8 cellular contexts compared by ENCODE assay signal in the genomic region with DNA sequence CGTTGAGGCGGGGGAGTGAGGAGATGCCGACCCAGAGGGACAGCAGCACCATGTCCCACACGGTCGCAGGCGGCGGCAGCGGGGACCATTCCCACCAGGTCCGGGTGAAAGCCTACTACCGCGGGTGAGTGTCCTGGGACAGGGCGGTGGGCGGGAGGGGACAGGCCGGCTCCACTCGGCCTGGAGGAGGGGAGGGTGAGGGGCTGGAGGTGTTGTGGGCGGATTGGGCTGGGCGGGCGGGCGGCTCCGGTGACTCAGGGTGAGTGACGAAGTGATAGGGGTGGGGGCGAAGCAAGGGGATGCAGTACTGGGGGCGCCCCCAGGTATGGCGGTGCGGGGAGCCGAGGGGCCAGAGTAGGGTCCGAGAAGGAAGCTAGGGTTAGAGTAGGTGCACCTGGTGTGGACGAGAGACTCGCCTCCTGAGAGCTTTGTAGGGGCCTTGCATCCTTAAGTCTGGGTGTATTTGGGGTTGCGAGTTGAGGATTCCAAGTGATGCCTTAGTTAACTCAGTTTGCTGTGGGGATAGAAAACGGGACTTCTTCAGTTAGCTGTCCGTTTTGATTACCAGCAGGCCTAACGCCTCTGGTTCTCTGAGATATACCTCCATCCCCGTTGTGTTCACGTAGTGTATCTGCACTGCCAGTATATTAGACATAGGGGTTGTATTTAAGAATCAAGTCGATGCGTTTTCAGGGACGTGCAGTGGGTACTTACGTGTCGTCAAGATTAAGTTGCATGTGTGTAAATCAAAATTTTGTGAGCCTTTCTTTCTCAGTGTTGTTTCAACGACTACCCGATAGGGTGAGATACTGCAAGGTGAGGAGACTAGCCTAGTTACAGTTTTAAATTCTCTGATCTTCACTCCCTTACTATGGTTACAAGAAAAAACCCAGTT. TPM values are rescaled to one million over a fixed set of nuclear protein-coding genes. Genes with fewer than 3 reads are reported as not detected.
DNase-seq lines count a peak whose midpoint lies in the region; ATAC-seq and TF ChIP-seq lines count a peak whose summit lies in the region.

No MANE protein-coding gene starts in this region.

- no peak overlapping the region for H2BK15ac ChIP-seq in mesenchymal stem cell (ENCODE audit: low read depth, poor library complexity, severe bottlenecking)

- peak overlapping the region; percentile 96 to 97 for H3K27ac Mint-ChIP-seq in effector memory CD8-positive, alpha-beta T cell

- peak; percentile 44 for TF ChIP-seq CTCF in MM.1S (IDR thresholded peaks at IDR 0.05; ENCODE audit: low read length)

- H3F3A ChIP-seq in MM.1S (ENCODE audit: insufficient read depth, low read length): peaks cover 6% of the 10 kb centered on the region

- H3K27ac ChIP-seq in MM.1S (ENCODE audit: low read length) (peak overlapping the region; percentile 61; the same call in 1 of the 2 replicates), mesenchymal stem cell (ENCODE audit: low read length, poor library complexity, severe bottlenecking) (peak overlapping the region; percentile 76)

- H3K4ac ChIP-seq in mesenchymal stem cell (ENCODE audit: low read depth in 1 of 2, low read length in 2 of 2): peak overlapping the region in 1 of 2 experiments; percentile 67

- H3K9me3 Mint-ChIP-seq in effector memory CD8-positive, alpha-beta T cell: no peaks in the 10 kb centered on the region

- peak overlapping the region; percentile 72 to 98 for H3K18ac ChIP-seq in mesenchymal stem cell (ENCODE audit: low read depth in 1 of 2, low read length in 2 of 2)

- H3K23ac ChIP-seq in mesenchymal stem cell (ENCODE audit: low read length in 2 of 2): peak overlapping the region in 1 of 2 experiments; percentile 89

- no peaks in the 10 kb centered on the region for H3K79me1 ChIP-seq in mesenchymal stem cell (replicated peaks; ENCODE audit: low read length, poor library complexity, severe bottlenecking)

- DNase-seq in DMS53 (lab: John Stamatoyannopoulos, UW) (peak; percentile 55), DMS53 treated with DMSO at 0.1 percent for 48 hours (lab: John Stamatoyannopoulos, UW; ENCODE audit: unreplicated experiment) (no peak), H7 (peak; percentile 87), MM.1S (peak; percentile 64), mesenchymal stem cell (peak; percentile 47)
- peak; percentile 7 to 10 for DNase-seq in activated CD4-positive, alpha-beta T cell treated with anti-CD3 and anti-CD28 coated beads for 24 hours (ENCODE audit: low read depth in 2 of 2)
- peak in 2 of 3 experiments; percentile 5 to 28 for DNase-seq in effector memory CD8-positive, alpha-beta T cell
- DNase-seq in stimulated activated CD8-positive, alpha-beta memory T cell treated with anti-CD3 and anti-CD28 coated beads, Interleukin-15, amount 100 ng/mL, for 48 hours (ENCODE audit: low read depth in 2 of 2): peak; percentile 13 to 15

- H4K91ac ChIP-seq in mesenchymal stem cell (ENCODE audit: low read length): peak overlapping the region; percentile 54

- H3K4me3 Mint-ChIP-seq in effector memory CD8-positive, alpha-beta T cell: peak overlapping the region; percentile 87 to 93

- H3K9me2 ChIP-seq in MM.1S (replicated peaks; ENCODE audit: insufficient read depth, low read length): no peaks in the 10 kb centered on the region

- peak overlapping the region; percentile 93 for H2BK120ac ChIP-seq in mesenchymal stem cell (ENCODE audit: low read depth, low read length)

- peak; percentile 45 for ATAC-seq in effector memory CD8-positive, alpha-beta T cell (replicated peaks)

- no peaks in the 10 kb centered on the region for H3K27me3 ChIP-seq in H7 (ENCODE audit: control insufficient read depth, insufficient read depth, low read length)
- no peaks in the 10 kb centered on the region for H3K27me3 ChIP-seq in MM.1S (replicated peaks; ENCODE audit: insufficient read depth, low read length)
- H3K27me3 ChIP-seq in mesenchymal stem cell (ENCODE audit: control insufficient read depth in 1 of 2, insufficient read depth in 1 of 2, low read length in 2 of 2): no peaks in the 10 kb centered on the region

- peak overlapping the region; percentile 83 for H2BK5ac ChIP-seq in mesenchymal stem cell (ENCODE audit: low read depth, low read length, poor library complexity, severe bottlenecking)

- H2AK5ac ChIP-seq in mesenchymal stem cell (ENCODE audit: low read length, severe bottlenecking): peak overlapping the region; percentile 80

- under 1% methylated on average over 36 of the region's 42 CpGs for WGBS in mesenchymal stem cell

- H3K79me2 ChIP-seq in MM.1S (ENCODE audit: low read length): peaks cover 43% of the 10 kb centered on the region

- no peaks in the 10 kb centered on the region for H3K36me3 ChIP-seq in H7 (replicated peaks; ENCODE audit: control insufficient read depth, insufficient read depth, low read length)
- no peaks in the 10 kb centered on the region for H3K36me3 ChIP-seq in MM.1S (replicated peaks; ENCODE audit: insufficient read depth, low read length)
- no peaks in the 10 kb centered on the region for H3K36me3 ChIP-seq in mesenchymal stem cell (ENCODE audit: control insufficient read depth in 1 of 2, insufficient read depth in 2 of 2, low read depth in 1 of 2, low read length in 2 of 2)

- H3K4me3 ChIP-seq in H7 (ENCODE audit: insufficient read depth, low read depth, low read length) (peak overlapping the region; percentile 84), MM.1S (ENCODE audit: low read length) (peak overlapping the region; percentile 71), mesenchymal stem cell (ENCODE audit: insufficient read depth in 1 of 2, low read depth in 1 of 2, low read length in 2 of 2) (peak overlapping the region; percentile 86 to 96)

- H2AFZ ChIP-seq in MM.1S (ENCODE audit: low read length): peak overlapping the region; percentile 87
- H2AFZ ChIP-seq in mesenchymal stem cell (ENCODE audit: low read depth, low read length): peak overlapping the region; percentile 81

- peak overlapping the region in 1 of 2 experiments; percentile 55 for H3K14ac ChIP-seq in mesenchymal stem cell (ENCODE audit: low read length in 2 of 2)

- H3K9ac ChIP-seq in MM.1S (ENCODE audit: low read length): peak overlapping the region; percentile 87
- peak overlapping the region; percentile 99 for H3K9ac ChIP-seq in mesenchymal stem cell (ENCODE audit: low read length)

- no peaks in the 10 kb centered on the region for H4K20me1 ChIP-seq in MM.1S (ENCODE audit: insufficient read depth, low read length)

- no peaks in the 10 kb centered on the region for H3K27me3 Mint-ChIP-seq in effector memory CD8-positive, alpha-beta T cell

- H3K9me3 ChIP-seq in MM.1S (replicated peaks; ENCODE audit: insufficient read depth, low read length): no peaks in the 10 kb centered on the region
- no peaks in the 10 kb centered on the region for H3K9me3 ChIP-seq in mesenchymal stem cell (ENCODE audit: control insufficient read depth, low read length)

- H3K36me3 Mint-ChIP-seq in effector memory CD8-positive, alpha-beta T cell (ENCODE audit: insufficient read depth): no peaks in the 10 kb centered on the region

- H3K4me1 Mint-ChIP-seq in effector memory CD8-positive, alpha-beta T cell (ENCODE audit: low read depth in 2 of 2): peaks cover 10 to 31% of the 10 kb centered on the region in 2 donors

- H3K4me2 ChIP-seq in MM.1S (ENCODE audit: low read depth, low read length) (peak overlapping the region; percentile 81), mesenchymal stem cell (ENCODE audit: low read length, poor library complexity, severe bottlenecking) (peak overlapping the region; percentile 66)

- peak overlapping the region in 1 of 2 experiments; percentile 90 for H2BK12ac ChIP-seq in mesenchymal stem cell (ENCODE audit: low read length in 2 of 2)

- peak overlapping the region; percentile 69 for H4K8ac ChIP-seq in mesenchymal stem cell (ENCODE audit: low read length)

- H3K4me1 ChIP-seq in MM.1S (ENCODE audit: low read length): peaks cover 4% of the 10 kb centered on the region; the same call in 1 of the 2 replicates
- peaks cover 6% of the 10 kb centered on the region for H3K4me1 ChIP-seq in mesenchymal stem cell (ENCODE audit: control insufficient read depth, insufficient read depth, low read depth, low read length)

RNA-seq across cellular contexts. Expression of a gene that starts 0.7 kb away (rescaled TPM):
- total RNA-seq in H7 (2014; rRNA removed; shearing (Covaris generic)): 74.5 and 95.6 TPM in 2 replicates
- 24.8 TPM for polyA plus RNA-seq in mesenchymal stem cell (2013, experiment 1 of 2)
- 26.3 TPM for polyA plus RNA-seq in mesenchymal stem cell (2013, experiment 2 of 2)

RNA-seq across cellular contexts. Expression of a gene that starts 41.4 kb away (rescaled TPM):
- 8.2 and 10.2 TPM in 2 replicates for total RNA-seq in H7 (2014; rRNA removed; shearing (Covaris generic))
- polyA plus RNA-seq in mesenchymal stem cell (2013, experiment 1 of 2): 49.8 TPM
- polyA plus RNA-seq in mesenchymal stem cell (2013, experiment 2 of 2): 44.4 TPM
